ENCODE assay signal across 8 cellular contexts in the genomic region with DNA sequence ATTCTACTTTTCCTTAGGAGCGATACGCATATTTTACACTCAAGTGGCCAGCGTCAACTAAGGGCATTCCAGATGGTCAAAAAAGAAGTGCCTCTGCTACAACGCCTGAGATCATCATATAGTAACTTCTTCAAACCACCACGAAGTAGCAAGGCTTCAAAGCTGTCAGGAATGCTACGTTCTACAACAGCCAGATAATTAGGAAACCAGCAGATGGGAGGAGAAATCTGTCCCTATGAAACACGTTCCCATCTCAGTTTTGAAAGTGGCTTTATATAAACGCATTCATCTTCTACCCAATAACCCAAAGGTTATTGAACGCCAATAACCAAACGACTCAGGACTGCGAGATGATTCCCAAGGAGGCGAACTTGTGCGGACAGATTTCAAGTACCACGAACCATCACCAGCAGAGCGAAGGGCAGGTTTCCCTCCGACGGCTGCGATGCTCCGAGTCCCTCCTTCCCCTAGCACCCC. TPM values are rescaled to one million over a fixed set of nuclear protein-coding genes. Genes with fewer than 3 reads are reported as not detected.
DNase-seq lines count a peak whose midpoint lies in the region; ATAC-seq and TF ChIP-seq lines count a peak whose summit lies in the region.

No MANE protein-coding gene starts in this region.

- H3K27ac ChIP-seq in 22Rv1, result peak overlapping the region; percentile 81; the same call in 1 of the 2 replicates
- H3K27ac ChIP-seq in coronary artery, result peak overlapping the region in 1 of 2 donors; percentile 84

- no peaks in the 10 kb centered on the region for H3K36me3 ChIP-seq in mucosa of descending colon (ENCODE audit: low read depth)

- intact Hi-C loops in mucosa of descending colon (cut with DNase I, micrococcal nuclease), result no loop called here

- DNase-seq in ELR (ENCODE audit: low read depth) (peak; percentile 49), NCI-H748 (lab: John Stamatoyannopoulos, UW; ENCODE audit: unreplicated experiment) (peak; percentile 70), coronary artery (ENCODE audit: low spot score) (no peak), mucosa of descending colon (peak in 1 of 3 donors; percentile 29)
- DNase-seq in activated CD8-positive, alpha-beta memory T cell treated with anti-CD3 and anti-CD28 coated beads, Interleukin-2, amount 50 U/mL, for 48 hours, result no peak

- peaks cover 3% of the 10 kb centered on the region for H3K4me1 ChIP-seq in mucosa of descending colon (ENCODE audit: low read depth)

- peak; percentile 1 for ATAC-seq in mucosa of descending colon
- ATAC-seq in GM19467 (IDR thresholded peaks at IDR 0.05; ENCODE audit: unreplicated experiment), result no peak
- no peak for ATAC-seq in GM21723 (IDR thresholded peaks at IDR 0.05; ENCODE audit: unreplicated experiment)

- TF ChIP-seq CTCF in 22Rv1 (IDR thresholded peaks at IDR 0.05) (no peak), coronary artery (IDR thresholded peaks at IDR 0.05) (no peak), mucosa of descending colon (IDR thresholded peaks at IDR 0.05) (no peak)

- peak overlapping the region; percentile 87 for H3K4me3 ChIP-seq in coronary artery
- peak overlapping the region; percentile 80 for H3K4me3 ChIP-seq in mucosa of descending colon

- no peaks in the 10 kb centered on the region for H3K9me3 ChIP-seq in mucosa of descending colon

RNA-seq across cellular contexts. Expression of a gene that starts 1.2 kb away (rescaled TPM):
- 10 to 100 TPM; 47.3 to 65.5 (median 59.5) TPM for total RNA-seq in mucosa of descending colon

RNA-seq across cellular contexts. Expression of a gene that starts 18.1 kb away (rescaled TPM):
- 1 to 10 TPM; 1.8 to 8.6 (median 1.9) TPM for total RNA-seq in mucosa of descending colon

Comparison
In these comparisons a context has a peak if more than half of its experiments do, and no peak if none do; other contexts are left out.
1. DNase-seq: peak in ELR (single experiment) and NCI-H748 (single experiment); none in coronary artery (single experiment) and activated CD8-positive, alpha-beta memory T cell treated with anti-CD3 and anti-CD28 coated beads, Interleukin-2, amount 50 U/mL, for 48 hours (single experiment).